1 cellular context compared by ENCODE assay signal in the genomic region with DNA sequence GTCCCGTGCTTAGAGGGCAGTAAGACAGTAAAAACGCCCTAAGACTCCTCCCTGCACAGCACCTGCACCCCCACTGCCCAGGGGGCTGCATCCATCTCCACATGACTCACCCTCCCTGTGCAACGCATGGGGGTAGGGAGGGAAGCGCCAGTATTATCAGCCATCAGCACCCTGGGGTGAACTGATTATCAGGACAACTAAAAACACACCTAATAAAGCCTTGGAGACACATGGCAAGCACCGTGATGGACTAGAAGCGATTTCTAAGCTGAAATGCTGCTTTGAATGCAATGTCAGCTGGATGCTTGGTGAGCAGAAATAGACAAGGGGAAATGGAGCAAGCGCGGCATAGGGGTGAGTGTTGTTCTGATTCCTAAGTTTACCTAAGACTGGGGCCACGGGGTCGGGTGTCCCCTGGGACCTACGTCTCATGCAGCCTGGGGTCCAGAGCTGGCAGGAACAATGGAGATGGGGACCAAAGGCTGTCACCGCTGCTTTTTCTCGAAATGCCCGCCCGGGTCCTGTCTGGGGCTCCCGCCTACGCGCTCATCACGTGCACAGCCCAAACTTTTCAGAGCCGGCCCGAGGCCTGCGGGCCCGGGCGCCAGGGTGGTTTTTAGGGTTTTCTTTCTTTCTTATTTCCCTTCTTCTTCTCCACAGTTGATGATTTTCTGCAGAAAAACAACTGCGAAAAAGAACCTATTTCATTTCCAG.
TF ChIP-seq lines count a peak whose summit lies in the region.

No MANE protein-coding gene starts in this region.

TF ChIP-seq in HEK293, 187 proteins besides CTCF, POLR2A, EP300 and RAD21 (continued from another document and continues in another):
- TF ChIP-seq, protein P1, sequence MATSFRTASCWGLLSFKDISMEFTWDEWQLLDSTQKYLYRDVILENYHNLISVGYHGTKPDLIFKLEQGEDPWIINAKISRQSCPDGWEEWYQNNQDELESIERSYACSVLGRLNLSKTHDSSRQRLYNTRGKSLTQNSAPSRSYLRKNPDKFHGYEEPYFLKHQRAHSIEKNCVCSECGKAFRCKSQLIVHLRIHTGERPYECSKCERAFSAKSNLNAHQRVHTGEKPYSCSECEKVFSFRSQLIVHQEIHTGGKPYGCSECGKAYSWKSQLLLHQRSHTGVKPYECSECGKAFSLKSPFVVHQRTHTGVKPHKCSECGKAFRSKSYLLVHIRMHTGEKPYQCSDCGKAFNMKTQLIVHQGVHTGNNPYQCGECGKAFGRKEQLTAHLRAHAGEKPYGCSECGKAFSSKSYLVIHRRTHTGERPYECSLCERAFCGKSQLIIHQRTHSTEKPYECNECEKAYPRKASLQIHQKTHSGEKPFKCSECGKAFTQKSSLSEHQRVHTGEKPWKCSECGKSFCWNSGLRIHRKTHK (tag by site-specific recombination; IDR thresholded peaks at IDR 0.05) = no peak
- TF ChIP-seq, protein P2, sequence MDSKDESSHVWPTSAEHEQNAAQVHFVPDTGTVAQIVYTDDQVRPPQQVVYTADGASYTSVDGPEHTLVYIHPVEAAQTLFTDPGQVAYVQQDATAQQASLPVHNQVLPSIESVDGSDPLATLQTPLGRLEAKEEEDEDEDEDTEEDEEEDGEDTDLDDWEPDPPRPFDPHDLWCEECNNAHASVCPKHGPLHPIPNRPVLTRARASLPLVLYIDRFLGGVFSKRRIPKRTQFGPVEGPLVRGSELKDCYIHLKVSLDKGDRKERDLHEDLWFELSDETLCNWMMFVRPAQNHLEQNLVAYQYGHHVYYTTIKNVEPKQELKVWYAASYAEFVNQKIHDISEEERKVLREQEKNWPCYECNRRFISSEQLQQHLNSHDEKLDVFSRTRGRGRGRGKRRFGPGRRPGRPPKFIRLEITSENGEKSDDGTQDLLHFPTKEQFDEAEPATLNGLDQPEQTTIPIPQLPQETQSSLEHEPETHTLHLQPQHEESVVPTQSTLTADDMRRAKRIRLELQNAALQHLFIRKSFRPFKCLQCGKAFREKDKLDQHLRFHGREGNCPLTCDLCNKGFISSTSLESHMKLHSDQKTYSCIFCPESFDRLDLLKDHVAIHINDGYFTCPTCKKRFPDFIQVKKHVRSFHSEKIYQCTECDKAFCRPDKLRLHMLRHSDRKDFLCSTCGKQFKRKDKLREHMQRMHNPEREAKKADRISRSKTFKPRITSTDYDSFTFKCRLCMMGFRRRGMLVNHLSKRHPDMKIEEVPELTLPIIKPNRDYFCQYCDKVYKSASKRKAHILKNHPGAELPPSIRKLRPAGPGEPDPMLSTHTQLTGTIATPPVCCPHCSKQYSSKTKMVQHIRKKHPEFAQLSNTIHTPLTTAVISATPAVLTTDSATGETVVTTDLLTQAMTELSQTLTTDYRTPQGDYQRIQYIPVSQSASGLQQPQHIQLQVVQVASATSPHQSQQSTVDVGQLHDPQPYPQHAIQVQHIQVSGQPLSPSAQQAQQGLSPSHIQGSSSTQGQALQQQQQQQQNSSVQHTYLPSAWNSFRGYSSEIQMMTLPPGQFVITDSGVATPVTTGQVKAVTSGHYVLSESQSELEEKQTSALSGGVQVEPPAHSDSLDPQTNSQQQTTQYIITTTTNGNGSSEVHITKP (tag by site-specific recombination; IDR thresholded peaks at IDR 0.05) = 0 out of 2 replicates have a peak, but pooled peaks have one; percentile 49
- peak; percentile 60; the same call in 1 of the 2 replicates for TF ChIP-seq ZBTB17 (tag by site-specific recombination; IDR thresholded peaks at IDR 0.05)
- TF ChIP-seq ZNF654 (tag by site-specific recombination; IDR thresholded peaks at IDR 0.05; ENCODE audit: low read depth) = no peak
- TF ChIP-seq, protein P3, sequence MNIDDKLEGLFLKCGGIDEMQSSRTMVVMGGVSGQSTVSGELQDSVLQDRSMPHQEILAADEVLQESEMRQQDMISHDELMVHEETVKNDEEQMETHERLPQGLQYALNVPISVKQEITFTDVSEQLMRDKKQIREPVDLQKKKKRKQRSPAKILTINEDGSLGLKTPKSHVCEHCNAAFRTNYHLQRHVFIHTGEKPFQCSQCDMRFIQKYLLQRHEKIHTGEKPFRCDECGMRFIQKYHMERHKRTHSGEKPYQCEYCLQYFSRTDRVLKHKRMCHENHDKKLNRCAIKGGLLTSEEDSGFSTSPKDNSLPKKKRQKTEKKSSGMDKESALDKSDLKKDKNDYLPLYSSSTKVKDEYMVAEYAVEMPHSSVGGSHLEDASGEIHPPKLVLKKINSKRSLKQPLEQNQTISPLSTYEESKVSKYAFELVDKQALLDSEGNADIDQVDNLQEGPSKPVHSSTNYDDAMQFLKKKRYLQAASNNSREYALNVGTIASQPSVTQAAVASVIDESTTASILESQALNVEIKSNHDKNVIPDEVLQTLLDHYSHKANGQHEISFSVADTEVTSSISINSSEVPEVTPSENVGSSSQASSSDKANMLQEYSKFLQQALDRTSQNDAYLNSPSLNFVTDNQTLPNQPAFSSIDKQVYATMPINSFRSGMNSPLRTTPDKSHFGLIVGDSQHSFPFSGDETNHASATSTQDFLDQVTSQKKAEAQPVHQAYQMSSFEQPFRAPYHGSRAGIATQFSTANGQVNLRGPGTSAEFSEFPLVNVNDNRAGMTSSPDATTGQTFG (tag by site-specific recombination; IDR thresholded peaks at IDR 0.05; ENCODE audit: borderline replicate concordance) = no peak
- no peak for TF ChIP-seq SALL2 (tag by site-specific recombination; IDR thresholded peaks at IDR 0.05; ENCODE audit: borderline replicate concordance)
- no peak for TF ChIP-seq ZNF514 (tag by site-specific recombination; IDR thresholded peaks at IDR 0.05)
- no peak for TF ChIP-seq ZNF623 (tag by site-specific recombination; IDR thresholded peaks at IDR 0.05)
- TF ChIP-seq ZNF133 (tag by site-specific recombination; IDR thresholded peaks at IDR 0.05) = no peak
- TF ChIP-seq, protein P4, sequence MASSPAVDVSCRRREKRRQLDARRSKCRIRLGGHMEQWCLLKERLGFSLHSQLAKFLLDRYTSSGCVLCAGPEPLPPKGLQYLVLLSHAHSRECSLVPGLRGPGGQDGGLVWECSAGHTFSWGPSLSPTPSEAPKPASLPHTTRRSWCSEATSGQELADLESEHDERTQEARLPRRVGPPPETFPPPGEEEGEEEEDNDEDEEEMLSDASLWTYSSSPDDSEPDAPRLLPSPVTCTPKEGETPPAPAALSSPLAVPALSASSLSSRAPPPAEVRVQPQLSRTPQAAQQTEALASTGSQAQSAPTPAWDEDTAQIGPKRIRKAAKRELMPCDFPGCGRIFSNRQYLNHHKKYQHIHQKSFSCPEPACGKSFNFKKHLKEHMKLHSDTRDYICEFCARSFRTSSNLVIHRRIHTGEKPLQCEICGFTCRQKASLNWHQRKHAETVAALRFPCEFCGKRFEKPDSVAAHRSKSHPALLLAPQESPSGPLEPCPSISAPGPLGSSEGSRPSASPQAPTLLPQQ (tag by site-specific recombination; IDR thresholded peaks at IDR 0.05) = 0 out of 2 replicates have a peak, but pooled peaks have one; percentile 32
- TF ChIP-seq ZNF664 (tag by site-specific recombination; IDR thresholded peaks at IDR 0.05) = no peak
- no peak for TF ChIP-seq ZFP41 (tag by site-specific recombination; IDR thresholded peaks at IDR 0.05; ENCODE audit: borderline replicate concordance)
- TF ChIP-seq ZNF350 (tag by site-specific recombination; IDR thresholded peaks at IDR 0.05) = no peak
- TF ChIP-seq, protein P5, sequence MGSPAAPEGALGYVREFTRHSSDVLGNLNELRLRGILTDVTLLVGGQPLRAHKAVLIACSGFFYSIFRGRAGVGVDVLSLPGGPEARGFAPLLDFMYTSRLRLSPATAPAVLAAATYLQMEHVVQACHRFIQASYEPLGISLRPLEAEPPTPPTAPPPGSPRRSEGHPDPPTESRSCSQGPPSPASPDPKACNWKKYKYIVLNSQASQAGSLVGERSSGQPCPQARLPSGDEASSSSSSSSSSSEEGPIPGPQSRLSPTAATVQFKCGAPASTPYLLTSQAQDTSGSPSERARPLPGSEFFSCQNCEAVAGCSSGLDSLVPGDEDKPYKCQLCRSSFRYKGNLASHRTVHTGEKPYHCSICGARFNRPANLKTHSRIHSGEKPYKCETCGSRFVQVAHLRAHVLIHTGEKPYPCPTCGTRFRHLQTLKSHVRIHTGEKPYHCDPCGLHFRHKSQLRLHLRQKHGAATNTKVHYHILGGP (tag by site-specific recombination; IDR thresholded peaks at IDR 0.05) = no peak; the same call in 1 of the 2 replicates
- TF ChIP-seq, protein P6, sequence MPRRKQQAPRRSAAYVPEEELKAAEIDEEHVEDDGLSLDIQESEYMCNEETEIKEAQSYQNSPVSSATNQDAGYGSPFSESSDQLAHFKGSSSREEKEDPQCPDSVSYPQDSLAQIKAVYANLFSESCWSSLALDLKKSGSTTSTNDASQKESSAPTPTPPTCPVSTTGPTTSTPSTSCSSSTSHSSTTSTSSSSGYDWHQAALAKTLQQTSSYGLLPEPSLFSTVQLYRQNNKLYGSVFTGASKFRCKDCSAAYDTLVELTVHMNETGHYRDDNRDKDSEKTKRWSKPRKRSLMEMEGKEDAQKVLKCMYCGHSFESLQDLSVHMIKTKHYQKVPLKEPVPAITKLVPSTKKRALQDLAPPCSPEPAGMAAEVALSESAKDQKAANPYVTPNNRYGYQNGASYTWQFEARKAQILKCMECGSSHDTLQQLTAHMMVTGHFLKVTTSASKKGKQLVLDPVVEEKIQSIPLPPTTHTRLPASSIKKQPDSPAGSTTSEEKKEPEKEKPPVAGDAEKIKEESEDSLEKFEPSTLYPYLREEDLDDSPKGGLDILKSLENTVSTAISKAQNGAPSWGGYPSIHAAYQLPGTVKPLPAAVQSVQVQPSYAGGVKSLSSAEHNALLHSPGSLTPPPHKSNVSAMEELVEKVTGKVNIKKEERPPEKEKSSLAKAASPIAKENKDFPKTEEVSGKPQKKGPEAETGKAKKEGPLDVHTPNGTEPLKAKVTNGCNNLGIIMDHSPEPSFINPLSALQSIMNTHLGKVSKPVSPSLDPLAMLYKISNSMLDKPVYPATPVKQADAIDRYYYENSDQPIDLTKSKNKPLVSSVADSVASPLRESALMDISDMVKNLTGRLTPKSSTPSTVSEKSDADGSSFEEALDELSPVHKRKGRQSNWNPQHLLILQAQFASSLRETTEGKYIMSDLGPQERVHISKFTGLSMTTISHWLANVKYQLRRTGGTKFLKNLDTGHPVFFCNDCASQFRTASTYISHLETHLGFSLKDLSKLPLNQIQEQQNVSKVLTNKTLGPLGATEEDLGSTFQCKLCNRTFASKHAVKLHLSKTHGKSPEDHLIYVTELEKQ (tag by site-specific recombination; IDR thresholded peaks at IDR 0.05; ENCODE audit: borderline replicate concordance) = no peak
- TF ChIP-seq YY1 (tag by site-specific recombination; IDR thresholded peaks at IDR 0.05) = no peak
- TF ChIP-seq, protein P7, sequence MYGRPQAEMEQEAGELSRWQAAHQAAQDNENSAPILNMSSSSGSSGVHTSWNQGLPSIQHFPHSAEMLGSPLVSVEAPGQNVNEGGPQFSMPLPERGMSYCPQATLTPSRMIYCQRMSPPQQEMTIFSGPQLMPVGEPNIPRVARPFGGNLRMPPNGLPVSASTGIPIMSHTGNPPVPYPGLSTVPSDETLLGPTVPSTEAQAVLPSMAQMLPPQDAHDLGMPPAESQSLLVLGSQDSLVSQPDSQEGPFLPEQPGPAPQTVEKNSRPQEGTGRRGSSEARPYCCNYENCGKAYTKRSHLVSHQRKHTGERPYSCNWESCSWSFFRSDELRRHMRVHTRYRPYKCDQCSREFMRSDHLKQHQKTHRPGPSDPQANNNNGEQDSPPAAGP (tag by site-specific recombination; IDR thresholded peaks at IDR 0.05) = peak; percentile 85
- TF ChIP-seq ZNF423 (tag by site-specific recombination; IDR thresholded peaks at IDR 0.05) = peak; percentile 93
- peak; percentile 62 for TF ChIP-seq ZBTB20 (tag by site-specific recombination; IDR thresholded peaks at IDR 0.05)
- no peak for TF ChIP-seq ZNF146 (tag by site-specific recombination; IDR thresholded peaks at IDR 0.05)
- TF ChIP-seq ZNF610 (tag by site-specific recombination; IDR thresholded peaks at IDR 0.05; ENCODE audit: borderline replicate concordance) = no peak
- no peak for TF ChIP-seq ZNF624 (tag by site-specific recombination; IDR thresholded peaks at IDR 0.05)
- peak; percentile 45; the same call in 1 of the 2 replicates for TF ChIP-seq IKZF3 (tag by site-specific recombination; IDR thresholded peaks at IDR 0.05)
- TF ChIP-seq, protein P8, sequence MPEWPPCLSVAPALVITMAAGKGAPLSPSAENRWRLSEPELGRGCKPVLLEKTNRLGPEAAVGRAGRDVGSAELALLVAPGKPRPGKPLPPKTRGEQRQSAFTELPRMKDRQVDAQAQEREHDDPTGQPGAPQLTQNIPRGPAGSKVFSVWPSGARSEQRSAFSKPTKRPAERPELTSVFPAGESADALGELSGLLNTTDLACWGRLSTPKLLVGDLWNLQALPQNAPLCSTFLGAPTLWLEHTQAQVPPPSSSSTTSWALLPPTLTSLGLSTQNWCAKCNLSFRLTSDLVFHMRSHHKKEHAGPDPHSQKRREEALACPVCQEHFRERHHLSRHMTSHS (tag by site-specific recombination; IDR thresholded peaks at IDR 0.05) = no peak
- TF ChIP-seq ZNF16 (tag by site-specific recombination; IDR thresholded peaks at IDR 0.05; ENCODE audit: low read depth) = no peak
- TF ChIP-seq BCL11A (tag by site-specific recombination; IDR thresholded peaks at IDR 0.05; ENCODE audit: low read depth) = no peak
- no peak for TF ChIP-seq SCRT2 (tag by site-specific recombination; IDR thresholded peaks at IDR 0.05)
- TF ChIP-seq ZBTB48 (tag by site-specific recombination; IDR thresholded peaks at IDR 0.05) = peak; percentile 67
- peak; percentile 90; the same call in 1 of the 2 replicates for TF ChIP-seq ZXDB (tag by site-specific recombination; IDR thresholded peaks at IDR 0.05)
- no peak for TF ChIP-seq ZNF837 (tag by site-specific recombination; IDR thresholded peaks at IDR 0.05)
- TF ChIP-seq FEZF1 (tag by site-specific recombination; IDR thresholded peaks at IDR 0.05) = no peak
- no peak for TF ChIP-seq ZNF548 (tag by site-specific recombination; IDR thresholded peaks at IDR 0.05)
- TF ChIP-seq ZNF202 (tag by site-specific recombination; IDR thresholded peaks at IDR 0.05; ENCODE audit: borderline replicate concordance) = no peak
- TF ChIP-seq WT1 (tag by site-specific recombination; IDR thresholded peaks at IDR 0.05) = peak; percentile 94
- peak; percentile 28; the same call in 1 of the 2 replicates for TF ChIP-seq YY2 (tag by site-specific recombination; IDR thresholded peaks at IDR 0.05)
- TF ChIP-seq, protein P9, sequence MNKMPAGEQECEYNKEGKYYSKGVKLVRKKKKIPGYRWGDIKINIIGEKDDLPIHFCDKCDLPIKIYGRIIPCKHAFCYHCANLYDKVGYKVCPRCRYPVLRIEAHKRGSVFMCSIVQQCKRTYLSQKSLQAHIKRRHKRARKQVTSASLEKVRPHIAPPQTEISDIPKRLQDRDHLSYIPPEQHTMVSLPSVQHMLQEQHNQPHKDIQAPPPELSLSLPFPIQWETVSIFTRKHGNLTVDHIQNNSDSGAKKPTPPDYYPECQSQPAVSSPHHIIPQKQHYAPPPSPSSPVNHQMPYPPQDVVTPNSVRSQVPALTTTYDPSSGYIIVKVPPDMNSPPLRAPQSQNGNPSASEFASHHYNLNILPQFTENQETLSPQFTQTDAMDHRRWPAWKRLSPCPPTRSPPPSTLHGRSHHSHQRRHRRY (tag by site-specific recombination; IDR thresholded peaks at IDR 0.05) = no peak
- TF ChIP-seq ZNF214 (tag by site-specific recombination; IDR thresholded peaks at IDR 0.05; ENCODE audit: borderline replicate concordance) = no peak
- TF ChIP-seq ZNF184 (tag by site-specific recombination; IDR thresholded peaks at IDR 0.05) = no peak
- TF ChIP-seq RBAK (tag by site-specific recombination; IDR thresholded peaks at IDR 0.05) = no peak
- no peak for TF ChIP-seq ZBTB7A (tag by site-specific recombination; IDR thresholded peaks at IDR 0.05; ENCODE audit: low read depth)
